ENCODE assay signal across 4 cellular contexts in the genomic region with DNA sequence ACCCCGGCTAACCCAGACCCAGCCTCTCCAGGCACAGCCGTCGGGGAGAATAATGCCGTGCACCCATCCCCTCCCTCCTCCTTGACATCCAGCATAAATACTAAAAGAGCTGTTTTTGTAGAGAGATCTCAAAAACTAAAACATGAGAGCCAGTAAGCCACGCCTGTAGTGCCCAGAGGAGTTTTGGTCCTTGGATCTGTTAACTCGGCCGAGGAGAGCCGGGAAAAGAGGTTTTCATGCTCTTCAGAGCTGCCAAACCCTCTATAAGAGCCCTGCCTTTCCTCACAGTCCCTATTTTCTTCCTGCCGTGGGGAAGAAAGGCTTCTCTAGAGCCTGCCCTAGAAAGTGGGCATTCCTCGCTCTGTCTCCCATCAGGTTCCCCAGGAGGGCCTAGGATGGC. TPM values are rescaled to one million over a fixed set of nuclear protein-coding genes. Genes with fewer than 3 reads are reported as not detected.
"Had no signal": no experiment of that assay in that cellular context is flagged by ENCODE, and none has a peak within 500 bp of the region (broad histone marks: within the 10 kb centered on the region; RNA-seq: fewer than 3 reads in every experiment).

No MANE protein-coding gene starts in this region.

- H3K4me3 Mint-ChIP-seq: GM23338, H9 had no signal

- H3K27ac Mint-ChIP-seq: GM23338, H9 had no signal

- H3K4me3 ChIP-seq: GM23338 had no signal

- DNase-seq: H9, HCEC 1CT, IMR-90 had no signal

- H3K4me1 Mint-ChIP-seq: GM23338, H9 had no signal

- H3K9me3 Mint-ChIP-seq: GM23338, H9 had no signal

RNA-seq across cellular contexts. Expression of a gene that starts 53.4 kb away (rescaled TPM):
- total RNA-seq: IMR-90 had no signal
